In genomic region chr1:34441661-34442060, GRCh38 we compare ENCODE assay signal across 21 cellular contexts.
"Had no signal": no experiment of that assay in that cellular context is flagged by ENCODE, and none has a peak within 500 bp of the region (broad histone marks: within the 10 kb centered on the region; RNA-seq: fewer than 3 reads in every experiment).

No MANE protein-coding gene starts in this region.

- FAIRE-seq: TTC549 had no signal

- H3K9me3 Mint-ChIP-seq: activated naive CD8-positive, alpha-beta T cell treated with anti-CD3 and anti-CD28 coated beads, Interleukin-2, amount 10 ng/mL, durations not matched to agents 7 days and 5 days; activated T-cell treated with anti-CD3 and anti-CD28 coated beads, Interleukin-2, amount 50 U/mL, for 24 hours; immature natural killer cell; type B pancreatic cell had no signal

- H3K36me3 Mint-ChIP-seq: activated naive CD8-positive, alpha-beta T cell treated with anti-CD3 and anti-CD28 coated beads, Interleukin-2, amount 10 ng/mL, durations not matched to agents 7 days and 5 days; immature natural killer cell; naive thymus-derived CD4-positive, alpha-beta T cell; type B pancreatic cell had no signal

- DNase-seq: activated CD4-positive, alpha-beta T cell treated with anti-CD3 and anti-CD28 coated beads for 1 hour; activated CD4-positive, alpha-beta T cell treated with anti-CD3 and anti-CD28 coated beads, Interleukin-2, amount 50 U/mL, for 1 hour; activated CD8-positive, alpha-beta memory T cell treated with anti-CD3 and anti-CD28 coated beads, Interleukin-2, amount 50 U/mL, for 4 hours; activated naive CD4-positive, alpha-beta T cell treated with Interleukin-2 at 50 U/mL for 16 hours; activated naive CD8-positive, alpha-beta T cell treated with anti-CD3 and anti-CD28 coated beads, Interleukin-2, amount 10 ng/mL, durations not matched to agents 7 days and 5 days; activated T-cell treated with anti-CD3 and anti-CD28 coated beads, Interleukin-2, amount 50 U/mL, for 24 hours; dermis blood vessel endothelial cell; effector CD8-positive, alpha-beta T cell; foreskin keratinocyte; immature natural killer cell; left lung; naive thymus-derived CD4-positive, alpha-beta T cell; ovary; spleen; stimulated activated CD4-positive, alpha-beta T cell treated with anti-CD3 and anti-CD28 coated beads, Interleukin-4, amount 100 ng/mL, for 1 hour; stimulated activated naive CD4-positive, alpha-beta T cell; T-helper 1 cell; testis had no signal

- H3K4me3 Mint-ChIP-seq: activated naive CD8-positive, alpha-beta T cell treated with anti-CD3 and anti-CD28 coated beads, Interleukin-2, amount 10 ng/mL, durations not matched to agents 7 days and 5 days; activated T-cell treated with anti-CD3 and anti-CD28 coated beads, Interleukin-2, amount 50 U/mL, for 24 hours; activated T-helper 17 cell treated with anti-CD3 and anti-CD28 coated beads, Interleukin-2, amount 50 U/mL, for 72 hours; immature natural killer cell; naive thymus-derived CD4-positive, alpha-beta T cell; type B pancreatic cell had no signal

- H3K4me1 Mint-ChIP-seq: activated naive CD8-positive, alpha-beta T cell treated with anti-CD3 and anti-CD28 coated beads, Interleukin-2, amount 10 ng/mL, durations not matched to agents 7 days and 5 days; immature natural killer cell; naive thymus-derived CD4-positive, alpha-beta T cell had no signal

- H3K27ac Mint-ChIP-seq: activated naive CD8-positive, alpha-beta T cell treated with anti-CD3 and anti-CD28 coated beads, Interleukin-2, amount 10 ng/mL, durations not matched to agents 7 days and 5 days; activated T-cell treated with anti-CD3 and anti-CD28 coated beads, Interleukin-2, amount 50 U/mL, for 24 hours; activated T-helper 17 cell treated with anti-CD3 and anti-CD28 coated beads, Interleukin-2, amount 50 U/mL, for 72 hours; immature natural killer cell; naive thymus-derived CD4-positive, alpha-beta T cell; type B pancreatic cell had no signal
